26 cellular contexts compared by ENCODE assay signal in genomic region chr1:214318956-214319355, GRCh38.
"Had no signal": no experiment of that assay in that cellular context is flagged by ENCODE, and none has a peak within 500 bp of the region (broad histone marks: within the 10 kb centered on the region; RNA-seq: fewer than 3 reads in every experiment).

No MANE protein-coding gene starts in this region.

- H3K27ac ChIP-seq: esophagus squamous epithelium, left lung, stomach, vagina had no signal

- FAIRE-seq: astrocyte, bronchial epithelial cell, endothelial cell of umbilical vein, keratinocyte, small intestine had no signal

- H3K4me1 ChIP-seq: esophagus squamous epithelium, left lung, stomach, vagina had no signal

- H3K27ac Mint-ChIP-seq: activated CD4-positive, alpha-beta T cell treated with anti-CD3 and anti-CD28 coated beads, Interleukin-2, amount 10 ng/mL, durations not matched to agents 7 days and 5 days; T-cell had no signal

- H3K4me1 Mint-ChIP-seq: T-cell had no signal

- H3K9me3 ChIP-seq: esophagus squamous epithelium, left lung, mucosa of descending colon, stomach, vagina had no signal

- H3K27me3 Mint-ChIP-seq: activated CD4-positive, alpha-beta T cell treated with anti-CD3 and anti-CD28 coated beads, Interleukin-2, amount 10 ng/mL, durations not matched to agents 7 days and 5 days; naive B cell; T-cell had no signal

- H3K4me3 ChIP-seq: esophagus squamous epithelium, left lung, mucosa of descending colon, stomach, vagina had no signal

- H3K4me3 Mint-ChIP-seq: activated CD4-positive, alpha-beta T cell treated with anti-CD3 and anti-CD28 coated beads, Interleukin-2, amount 10 ng/mL, durations not matched to agents 7 days and 5 days; activated T-cell treated with anti-CD3 and anti-CD28 coated beads, Interleukin-2, amount 50 U/mL, for 4 hours; naive B cell; T-cell had no signal

- H3K27me3 ChIP-seq: esophagus squamous epithelium, left lung, stomach, vagina had no signal

- ATAC-seq: activated T-cell treated with anti-CD3 and anti-CD28 coated beads, Interleukin-2, amount 50 U/mL, for 4 hours; left lung; mucosa of descending colon; SK-N-SH treated with all-trans-retinoic acid at 6 μM for 48 hours; T-cell had no signal

- DNase-seq: activated CD4-positive, alpha-beta T cell treated with anti-CD3 and anti-CD28 coated beads, Interleukin-2, amount 10 ng/mL, durations not matched to agents 7 days and 5 days; activated CD4-positive, CD25-positive, alpha-beta regulatory T cell; activated CD8-positive, alpha-beta memory T cell treated with anti-CD3 and anti-CD28 coated beads, Interleukin-2, amount 50 U/mL, for 4 hours; activated effector memory CD4-positive, alpha-beta T cell treated with anti-CD3 and anti-CD28 coated beads, Interleukin-2, amount 50 U/mL, for 16 hours; activated naive CD4-positive, alpha-beta T cell treated with anti-CD3 and anti-CD28 coated beads, Interleukin-2, amount 50 U/mL, for 16 hours; activated T-cell treated with anti-CD3 and anti-CD28 coated beads, Interleukin-2, amount 50 U/mL, for 4 hours; dermis blood vessel endothelial cell; effector memory CD4-positive, alpha-beta T cell; esophagus squamous epithelium; hippocampal formation; left lung; mucosa of descending colon; naive B cell; posterior cingulate gyrus; small intestine; stimulated activated CD4-positive, alpha-beta T cell treated with anti-CD3 and anti-CD28 coated beads, Interleukin-4, amount 100 ng/mL, for 1 hour; stomach; T-cell; T-helper 9 cell; trophoblast cell had no signal
